Comparison of ENCODE assay signal across 15 cellular contexts in genomic region chr16:70417661-70418060, GRCh38. TPM values are rescaled to one million over a fixed set of nuclear protein-coding genes. Genes with fewer than 3 reads are reported as not detected.
DNase-seq lines count a peak whose midpoint lies in the region; ATAC-seq and TF ChIP-seq lines count a peak whose summit lies in the region.
"Had no signal": no experiment of that assay in that cellular context is flagged by ENCODE, and none has a peak within 500 bp of the region (broad histone marks: within the 10 kb centered on the region; RNA-seq: fewer than 3 reads in every experiment).

No MANE protein-coding gene starts in this region.

- peaks cover 39% of the 10 kb centered on the region for H3K4me1 Mint-ChIP-seq in activated CD4-positive, alpha-beta T cell treated with anti-CD3 and anti-CD28 coated beads, Interleukin-2, amount 10 ng/mL, durations not matched to agents 24 days and 14 days
- H3K4me1 Mint-ChIP-seq in brain (peaks cover 52% of the 10 kb centered on the region), progenitor cell of endocrine pancreas (ENCODE audit: low read depth) (peaks cover 40% of the 10 kb centered on the region), type B pancreatic cell (ENCODE audit: unreplicated experiment) (peaks cover 21% of the 10 kb centered on the region)

- DNase-seq in activated CD4-positive, alpha-beta T cell treated with anti-CD3 and anti-CD28 coated beads, Interleukin-2, amount 10 ng/mL, durations not matched to agents 24 days and 14 days: no peak
- no peak for DNase-seq in activated CD4-positive, alpha-beta T cell treated with anti-CD3 and anti-CD28 coated beads, Interleukin-2, amount 50 U/mL, for 4 hours
- DNase-seq in Karpas-422: no peak
- no peak for DNase-seq in progenitor cell of endocrine pancreas (ENCODE audit: low spot score, unreplicated experiment)
- no peak for DNase-seq in type B pancreatic cell (ENCODE audit: extremely low spot score, unreplicated experiment)
- DNase-seq in GM19240 (ENCODE audit: insufficient read length, low spot score): no peak
- DNase-seq: activated CD8-positive, alpha-beta memory T cell treated with anti-CD3 and anti-CD28 coated beads, Interleukin-2, amount 50 U/mL, for 4 hours; foreskin melanocyte; Kasumi-1; NCI-H446; substantia nigra had no signal

- TF ChIP-seq CTCF in brain (conservative IDR thresholded peaks at IDR 0.05) (no peak), progenitor cell of endocrine pancreas (IDR thresholded peaks at IDR 0.05; ENCODE audit: unreplicated experiment) (no peak), type B pancreatic cell (conservative IDR thresholded peaks at IDR 0.05) (no peak)

- H3K9me2 ChIP-seq in Karpas-422 (replicated peaks; ENCODE audit: insufficient read depth, low read length): no peaks in the 10 kb centered on the region

- H3K9me3 ChIP-seq in Karpas-422 (ENCODE audit: low read length): no peaks in the 10 kb centered on the region
- H3K9me3 ChIP-seq: A549 had no signal

- peaks cover 85% of the 10 kb centered on the region for H3K79me2 ChIP-seq in Karpas-422 (ENCODE audit: low read length)

- no peaks in the 10 kb centered on the region for H3K36me3 ChIP-seq in Karpas-422 (ENCODE audit: insufficient read depth, low read length)

- no peak overlapping the region for H3K4me2 ChIP-seq in Karpas-422 (ENCODE audit: low read depth, low read length, poor library complexity, severe bottlenecking)
- H3K4me2 ChIP-seq: A549 had no signal

- H3K4me3 ChIP-seq in Karpas-422 (ENCODE audit: low read length): no peak overlapping the region
- H3K4me3 ChIP-seq: A549, SK-N-MC had no signal

- H3K36me3 Mint-ChIP-seq in activated CD4-positive, alpha-beta T cell treated with anti-CD3 and anti-CD28 coated beads, Interleukin-2, amount 10 ng/mL, durations not matched to agents 24 days and 14 days (ENCODE audit: low read depth): peaks cover 7% of the 10 kb centered on the region
- H3K36me3 Mint-ChIP-seq in brain (peaks cover 5% of the 10 kb centered on the region), progenitor cell of endocrine pancreas (ENCODE audit: insufficient read depth) (peaks cover 2% of the 10 kb centered on the region), type B pancreatic cell (peaks cover 1% of the 10 kb centered on the region)

- ATAC-seq in GM19463 (IDR thresholded peaks at IDR 0.05; ENCODE audit: unreplicated experiment): no peak

- peaks cover 7% of the 10 kb centered on the region; the same call in 1 of the 2 replicates for H4K20me1 ChIP-seq in Karpas-422 (ENCODE audit: insufficient read depth, low read depth, low read length)

- H3K27ac ChIP-seq in Karpas-422 (ENCODE audit: low read length): peak overlapping the region; percentile 71
- H3K27ac ChIP-seq: SK-N-MC had no signal

- peaks cover 59% of the 10 kb centered on the region for H3K4me1 ChIP-seq in Karpas-422 (ENCODE audit: low read length)

- peak overlapping the region; percentile 36 for H3K27ac Mint-ChIP-seq in activated CD4-positive, alpha-beta T cell treated with anti-CD3 and anti-CD28 coated beads, Interleukin-2, amount 10 ng/mL, durations not matched to agents 24 days and 14 days
- H3K27ac Mint-ChIP-seq in brain (peak overlapping the region in 3 of 5 experiments; percentile 9 to 75 (median 58)), progenitor cell of endocrine pancreas (peak overlapping the region; percentile 10), type B pancreatic cell (no peak overlapping the region)

- intact Hi-C loops in activated CD4-positive, alpha-beta T cell treated with anti-CD3 and anti-CD28 coated beads, Interleukin-2, amount 10 ng/mL, durations not matched to agents 24 days and 14 days (cut with micrococcal nuclease): loop anchor here (2.0 kb wide), 1 partner anchor 19 kb away; no protein-coding TSS in a partner anchor

- no peak overlapping the region for H3K4me3 Mint-ChIP-seq in activated CD4-positive, alpha-beta T cell treated with anti-CD3 and anti-CD28 coated beads, Interleukin-2, amount 10 ng/mL, durations not matched to agents 24 days and 14 days
- H3K4me3 Mint-ChIP-seq in brain (peak overlapping the region in 1 of 5 experiments; percentile 55), progenitor cell of endocrine pancreas (ENCODE audit: low read depth) (no peak overlapping the region), type B pancreatic cell (no peak overlapping the region)

- no peaks in the 10 kb centered on the region for H3K27me3 ChIP-seq in Karpas-422 (ENCODE audit: low read length)

- H3K27me3 Mint-ChIP-seq in activated CD4-positive, alpha-beta T cell treated with anti-CD3 and anti-CD28 coated beads, Interleukin-2, amount 10 ng/mL, durations not matched to agents 24 days and 14 days: no peaks in the 10 kb centered on the region
- H3K27me3 Mint-ChIP-seq in brain (peaks cover 3% of the 10 kb centered on the region), progenitor cell of endocrine pancreas (no peaks in the 10 kb centered on the region), type B pancreatic cell (no peaks in the 10 kb centered on the region)

- no peaks in the 10 kb centered on the region for H3K9me3 Mint-ChIP-seq in activated CD4-positive, alpha-beta T cell treated with anti-CD3 and anti-CD28 coated beads, Interleukin-2, amount 10 ng/mL, durations not matched to agents 24 days and 14 days
- H3K9me3 Mint-ChIP-seq in brain (no peaks in the 10 kb centered on the region), progenitor cell of endocrine pancreas (ENCODE audit: low read depth) (no peaks in the 10 kb centered on the region), type B pancreatic cell (no peaks in the 10 kb centered on the region)

- H3K9ac ChIP-seq in Karpas-422 (ENCODE audit: low read length): peak overlapping the region; percentile 15; the same call in 1 of the 2 replicates

- H2AFZ ChIP-seq in Karpas-422 (ENCODE audit: low read length): no peak overlapping the region

RNA-seq across cellular contexts. Expression of gene ST3GAL2, which starts 21.2 kb away (rescaled TPM):
- 27.9 and 37.0 TPM in 2 replicates for total RNA-seq in activated CD4-positive, alpha-beta T cell treated with anti-CD3 and anti-CD28 coated beads, Interleukin-2, amount 10 ng/mL, durations not matched to agents 24 days and 14 days
- 48.1 and 62.4 TPM in 2 replicates for total RNA-seq in Karpas-422 (2014; rRNA removed; shearing (Covaris generic); ENCODE audit: low replicate concordance)
- polyA plus RNA-seq in brain (ENCODE audit: insufficient read depth, low read depth, low replicate concordance): 17.3 TPM
- total RNA-seq in progenitor cell of endocrine pancreas (29.2 and 37.8 TPM in 2 replicates), type B pancreatic cell (ENCODE audit: low replicate concordance) (8.5 and 37.2 TPM in 2 replicates)

RNA-seq across cellular contexts. Expression of gene FCSK, which starts 36.7 kb away (rescaled TPM):
- total RNA-seq in activated CD4-positive, alpha-beta T cell treated with anti-CD3 and anti-CD28 coated beads, Interleukin-2, amount 10 ng/mL, durations not matched to agents 24 days and 14 days: 19.6 and 24.4 TPM in 2 replicates
- 6.4 and 17.4 TPM in 2 replicates for total RNA-seq in Karpas-422 (2014; rRNA removed; shearing (Covaris generic); ENCODE audit: low replicate concordance)
- 9.1 TPM for polyA plus RNA-seq in brain (ENCODE audit: insufficient read depth, low read depth, low replicate concordance)
- total RNA-seq in progenitor cell of endocrine pancreas (18.8 and 21.1 TPM in 2 replicates), type B pancreatic cell (ENCODE audit: low replicate concordance) (19.5 and 23.9 TPM in 2 replicates)
